1 cellular context compared by ENCODE assay signal in the genomic region with DNA sequence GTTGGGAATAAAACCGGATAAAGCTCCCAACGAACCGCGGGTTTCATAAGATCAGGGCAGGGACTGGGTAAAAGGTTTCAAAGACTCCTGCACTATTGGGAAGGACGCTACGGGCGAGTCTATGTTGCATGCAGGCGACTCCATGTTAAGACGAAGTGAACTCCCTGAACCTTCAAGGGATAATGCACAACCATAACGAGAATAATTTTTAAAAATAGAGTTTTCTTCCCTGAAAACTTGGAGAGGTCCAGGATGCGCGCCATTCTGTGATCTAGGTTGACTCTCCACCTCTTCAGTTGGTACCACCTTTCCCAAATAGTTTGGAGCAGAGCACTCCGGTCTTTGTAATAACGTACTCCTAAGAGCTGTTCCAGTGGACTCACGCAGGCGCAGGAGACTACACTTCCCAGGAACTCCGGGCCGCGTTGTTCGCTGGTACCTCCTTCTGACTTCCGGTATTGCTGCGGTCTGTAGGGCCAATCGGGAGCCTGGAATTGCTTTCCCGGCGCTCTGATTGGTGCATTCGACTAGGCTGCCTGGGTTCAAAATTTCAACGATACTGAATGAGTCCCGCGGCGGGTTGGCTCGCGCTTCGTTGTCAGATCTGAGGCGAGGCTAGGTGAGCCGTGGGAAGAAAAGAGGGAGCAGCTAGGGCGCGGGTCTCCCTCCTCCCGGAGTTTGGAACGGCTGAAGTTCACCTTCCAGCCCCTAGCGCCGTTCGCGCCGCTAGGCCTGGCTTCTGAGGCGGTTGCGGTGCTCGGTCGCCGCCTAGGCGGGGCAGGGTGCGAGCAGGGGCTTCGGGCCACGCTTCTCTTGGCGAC.
TF ChIP-seq lines count a peak whose summit lies in the region.

A gene with protein sequence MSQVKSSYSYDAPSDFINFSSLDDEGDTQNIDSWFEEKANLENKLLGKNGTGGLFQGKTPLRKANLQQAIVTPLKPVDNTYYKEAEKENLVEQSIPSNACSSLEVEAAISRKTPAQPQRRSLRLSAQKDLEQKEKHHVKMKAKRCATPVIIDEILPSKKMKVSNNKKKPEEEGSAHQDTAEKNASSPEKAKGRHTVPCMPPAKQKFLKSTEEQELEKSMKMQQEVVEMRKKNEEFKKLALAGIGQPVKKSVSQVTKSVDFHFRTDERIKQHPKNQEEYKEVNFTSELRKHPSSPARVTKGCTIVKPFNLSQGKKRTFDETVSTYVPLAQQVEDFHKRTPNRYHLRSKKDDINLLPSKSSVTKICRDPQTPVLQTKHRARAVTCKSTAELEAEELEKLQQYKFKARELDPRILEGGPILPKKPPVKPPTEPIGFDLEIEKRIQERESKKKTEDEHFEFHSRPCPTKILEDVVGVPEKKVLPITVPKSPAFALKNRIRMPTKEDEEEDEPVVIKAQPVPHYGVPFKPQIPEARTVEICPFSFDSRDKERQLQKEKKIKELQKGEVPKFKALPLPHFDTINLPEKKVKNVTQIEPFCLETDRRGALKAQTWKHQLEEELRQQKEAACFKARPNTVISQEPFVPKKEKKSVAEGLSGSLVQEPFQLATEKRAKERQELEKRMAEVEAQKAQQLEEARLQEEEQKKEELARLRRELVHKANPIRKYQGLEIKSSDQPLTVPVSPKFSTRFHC (plus strand): TSS at position 562 of the 821 bp plus-strand sequence. CDS start 18,187 bp downstream, outside the sequence.

TF ChIP-seq in K562, 482 proteins besides CTCF, POLR2A, EP300 and RAD21 (continued from another document and continues in another):
- no peak for TF ChIP-seq DLX4 (CRISPR knock-in tag; IDR thresholded peaks at IDR 0.05)
- TF ChIP-seq, protein P1, sequence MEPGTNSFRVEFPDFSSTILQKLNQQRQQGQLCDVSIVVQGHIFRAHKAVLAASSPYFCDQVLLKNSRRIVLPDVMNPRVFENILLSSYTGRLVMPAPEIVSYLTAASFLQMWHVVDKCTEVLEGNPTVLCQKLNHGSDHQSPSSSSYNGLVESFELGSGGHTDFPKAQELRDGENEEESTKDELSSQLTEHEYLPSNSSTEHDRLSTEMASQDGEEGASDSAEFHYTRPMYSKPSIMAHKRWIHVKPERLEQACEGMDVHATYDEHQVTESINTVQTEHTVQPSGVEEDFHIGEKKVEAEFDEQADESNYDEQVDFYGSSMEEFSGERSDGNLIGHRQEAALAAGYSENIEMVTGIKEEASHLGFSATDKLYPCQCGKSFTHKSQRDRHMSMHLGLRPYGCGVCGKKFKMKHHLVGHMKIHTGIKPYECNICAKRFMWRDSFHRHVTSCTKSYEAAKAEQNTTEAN (CRISPR knock-in tag; IDR thresholded peaks at IDR 0.05): no peak
- no peak for TF ChIP-seq ZNF77 (CRISPR knock-in tag; IDR thresholded peaks at IDR 0.05)
- no peak for TF ChIP-seq RERE (CRISPR knock-in tag; IDR thresholded peaks at IDR 0.05; ENCODE audit: borderline replicate concordance)
- TF ChIP-seq CCAR2 (IDR thresholded peaks at IDR 0.05; ENCODE audit: low read depth, low read length): no peak
- TF ChIP-seq, protein P2, sequence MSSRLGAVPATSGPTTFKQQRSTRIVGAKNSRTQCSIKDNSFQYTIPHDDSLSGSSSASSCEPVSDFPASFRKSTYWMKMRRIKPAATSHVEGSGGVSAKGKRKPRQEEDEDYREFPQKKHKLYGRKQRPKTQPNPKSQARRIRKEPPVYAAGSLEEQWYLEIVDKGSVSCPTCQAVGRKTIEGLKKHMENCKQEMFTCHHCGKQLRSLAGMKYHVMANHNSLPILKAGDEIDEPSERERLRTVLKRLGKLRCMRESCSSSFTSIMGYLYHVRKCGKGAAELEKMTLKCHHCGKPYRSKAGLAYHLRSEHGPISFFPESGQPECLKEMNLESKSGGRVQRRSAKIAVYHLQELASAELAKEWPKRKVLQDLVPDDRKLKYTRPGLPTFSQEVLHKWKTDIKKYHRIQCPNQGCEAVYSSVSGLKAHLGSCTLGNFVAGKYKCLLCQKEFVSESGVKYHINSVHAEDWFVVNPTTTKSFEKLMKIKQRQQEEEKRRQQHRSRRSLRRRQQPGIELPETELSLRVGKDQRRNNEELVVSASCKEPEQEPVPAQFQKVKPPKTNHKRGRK (tag; IDR thresholded peaks at IDR 0.05): no peak
- peak; percentile 85 for TF ChIP-seq POLR2AphosphoS5 (IDR thresholded peaks at IDR 0.05; ENCODE audit: control insufficient read depth, insufficient read depth, low read depth, low read length)
- TF ChIP-seq, protein P3, sequence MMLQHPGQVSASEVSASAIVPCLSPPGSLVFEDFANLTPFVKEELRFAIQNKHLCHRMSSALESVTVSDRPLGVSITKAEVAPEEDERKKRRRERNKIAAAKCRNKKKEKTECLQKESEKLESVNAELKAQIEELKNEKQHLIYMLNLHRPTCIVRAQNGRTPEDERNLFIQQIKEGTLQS (IDR thresholded peaks at IDR 0.05): no peak
- TF ChIP-seq, protein P3 (CRISPR knock-in tag; conservative IDR thresholded peaks at IDR 0.05): peak; percentile 79; the same call in 1 of the 2 replicates
- TF ChIP-seq HEY1 (CRISPR knock-in tag; IDR thresholded peaks at IDR 0.05; ENCODE audit: borderline replicate concordance): no peak
- no peak for TF ChIP-seq RBM15 (IDR thresholded peaks at IDR 0.05; ENCODE audit: insufficient read depth, low read length)
- TF ChIP-seq ETS2 (tag; IDR thresholded peaks at IDR 0.05; ENCODE audit: borderline replicate concordance, poor library complexity, severe bottlenecking): no peak
- no peak for TF ChIP-seq E2F5 (CRISPR knock-in tag; IDR thresholded peaks at IDR 0.05)
- TF ChIP-seq KAT7 (CRISPR knock-in tag; IDR thresholded peaks at IDR 0.05; ENCODE audit: borderline replicate concordance): no peak
- TF ChIP-seq ELK1 (CRISPR knock-in tag; IDR thresholded peaks at IDR 0.05): no peak
- TF ChIP-seq, protein P4, sequence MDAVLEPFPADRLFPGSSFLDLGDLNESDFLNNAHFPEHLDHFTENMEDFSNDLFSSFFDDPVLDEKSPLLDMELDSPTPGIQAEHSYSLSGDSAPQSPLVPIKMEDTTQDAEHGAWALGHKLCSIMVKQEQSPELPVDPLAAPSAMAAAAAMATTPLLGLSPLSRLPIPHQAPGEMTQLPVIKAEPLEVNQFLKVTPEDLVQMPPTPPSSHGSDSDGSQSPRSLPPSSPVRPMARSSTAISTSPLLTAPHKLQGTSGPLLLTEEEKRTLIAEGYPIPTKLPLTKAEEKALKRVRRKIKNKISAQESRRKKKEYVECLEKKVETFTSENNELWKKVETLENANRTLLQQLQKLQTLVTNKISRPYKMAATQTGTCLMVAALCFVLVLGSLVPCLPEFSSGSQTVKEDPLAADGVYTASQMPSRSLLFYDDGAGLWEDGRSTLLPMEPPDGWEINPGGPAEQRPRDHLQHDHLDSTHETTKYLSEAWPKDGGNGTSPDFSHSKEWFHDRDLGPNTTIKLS (IDR thresholded peaks at IDR 0.05; ENCODE audit: borderline replicate concordance, low read depth): peak; percentile 79; the same call in 1 of the 2 replicates
- TF ChIP-seq, protein P5, sequence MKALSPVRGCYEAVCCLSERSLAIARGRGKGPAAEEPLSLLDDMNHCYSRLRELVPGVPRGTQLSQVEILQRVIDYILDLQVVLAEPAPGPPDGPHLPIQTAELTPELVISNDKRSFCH (CRISPR knock-in tag; IDR thresholded peaks at IDR 0.05): no peak
- TF ChIP-seq, protein P5 (tag; IDR thresholded peaks at IDR 0.05): no peak
- no peak for TF ChIP-seq SMARCC2 (IDR thresholded peaks at IDR 0.05; ENCODE audit: low read depth)
- TF ChIP-seq TSHZ1 (CRISPR knock-in tag; IDR thresholded peaks at IDR 0.05): no peak
- TF ChIP-seq, protein P6, sequence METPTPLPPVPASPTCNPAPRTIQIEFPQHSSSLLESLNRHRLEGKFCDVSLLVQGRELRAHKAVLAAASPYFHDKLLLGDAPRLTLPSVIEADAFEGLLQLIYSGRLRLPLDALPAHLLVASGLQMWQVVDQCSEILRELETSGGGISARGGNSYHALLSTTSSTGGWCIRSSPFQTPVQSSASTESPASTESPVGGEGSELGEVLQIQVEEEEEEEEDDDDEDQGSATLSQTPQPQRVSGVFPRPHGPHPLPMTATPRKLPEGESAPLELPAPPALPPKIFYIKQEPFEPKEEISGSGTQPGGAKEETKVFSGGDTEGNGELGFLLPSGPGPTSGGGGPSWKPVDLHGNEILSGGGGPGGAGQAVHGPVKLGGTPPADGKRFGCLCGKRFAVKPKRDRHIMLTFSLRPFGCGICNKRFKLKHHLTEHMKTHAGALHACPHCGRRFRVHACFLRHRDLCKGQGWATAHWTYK (CRISPR knock-in tag; IDR thresholded peaks at IDR 0.05): no peak
- 0 out of 2 replicates have a peak, but pooled peaks have one; percentile 9 for TF ChIP-seq CREB1 (IDR thresholded peaks at IDR 0.05)
- no peak for TF ChIP-seq CREB1 (CRISPR knock-in tag; IDR thresholded peaks at IDR 0.05)
- TF ChIP-seq PHF20 (IDR thresholded peaks at IDR 0.05; ENCODE audit: partially characterized antibody): no peak
